1 cellular context compared by ENCODE assay signal in genomic region chr13:111939285-111940278, GRCh38.
TF ChIP-seq lines count a peak whose summit lies in the region.

No MANE protein-coding gene starts in this region.

TF ChIP-seq in H1, 55 proteins besides CTCF, POLR2A, EP300 and RAD21:
- TF ChIP-seq NRF1 (IDR thresholded peaks at IDR 0.05; ENCODE audit: low read depth, low read length) (no peak), CBX8 (IDR thresholded peaks at IDR 0.05; ENCODE audit: borderline replicate concordance, low read depth, low read length) (no peak), EZH2 (IDR thresholded peaks at IDR 0.05; ENCODE audit: low read depth, low read length, severe bottlenecking) (no peak), MAFK (IDR thresholded peaks at IDR 0.05; ENCODE audit: low read depth, low read length) (no peak), RNF2 (IDR thresholded peaks at IDR 0.05; ENCODE audit: borderline replicate concordance, low read depth, low read length, missing control alignments, poor library complexity, severe bottlenecking) (no peak), HDAC2 (IDR thresholded peaks at IDR 0.05; ENCODE audit: borderline replicate concordance in 1 of 2, low read depth in 2 of 2, low read length in 2 of 2) (no peak), TAF1 (IDR thresholded peaks at IDR 0.05; ENCODE audit: low read depth, low read length) (no peak), SUZ12 (IDR thresholded peaks at IDR 0.05; ENCODE audit: low read length) (no peak)
